17 cellular contexts compared by ENCODE assay signal in the genomic region with DNA sequence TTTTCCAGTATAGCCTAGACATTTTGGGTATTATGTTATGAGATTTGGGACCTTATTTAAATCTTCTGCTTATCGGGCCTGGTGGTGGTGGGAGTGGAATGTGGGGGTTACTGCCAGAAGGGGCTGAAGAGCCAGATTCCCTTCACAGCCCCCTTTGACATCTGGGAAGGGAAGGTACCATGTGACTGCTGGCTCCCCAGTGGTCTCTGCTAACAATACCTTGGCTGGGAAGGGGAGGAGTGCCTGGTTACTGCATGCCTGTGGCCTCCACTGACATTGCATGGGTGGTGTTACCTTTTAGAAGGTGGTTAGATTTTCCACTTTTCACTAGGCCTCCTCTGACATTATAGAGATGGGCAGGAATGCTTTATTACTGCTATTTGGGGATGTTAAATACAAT. TPM values are rescaled to one million over a fixed set of nuclear protein-coding genes. Genes with fewer than 3 reads are reported as not detected.
DNase-seq lines count a peak whose midpoint lies in the region; ATAC-seq and TF ChIP-seq lines count a peak whose summit lies in the region.
"Had no signal": no experiment of that assay in that cellular context is flagged by ENCODE, and none has a peak within 500 bp of the region (broad histone marks: within the 10 kb centered on the region; RNA-seq: fewer than 3 reads in every experiment).

No MANE protein-coding gene starts in this region.

- ATAC-seq in natural killer cell (no peak), GM21447 (IDR thresholded peaks at IDR 0.05; ENCODE audit: unreplicated experiment) (no peak)
- no peak for ATAC-seq in natural killer cell treated with Interleukin-12 subunit alpha and Interleukin-12 subunit beta and Interleukin-15 and Interleukin-18, amount 100 ng/mL, for 72 hours
- ATAC-seq: HepG2 had no signal

- H3K27ac Mint-ChIP-seq in natural killer cell: peak overlapping the region; percentile 52 to 63
- H3K27ac Mint-ChIP-seq in natural killer cell treated with Interleukin-12 subunit alpha and Interleukin-12 subunit beta and Interleukin-15 and Interleukin-18, amount 100 ng/mL, for 72 hours: peak overlapping the region in 1 of 2 donors; percentile 53
- H3K27ac Mint-ChIP-seq: H9 had no signal

- intact Hi-C loops in natural killer cell (cut with micrococcal nuclease): no loop called here

- H3K36me3 Mint-ChIP-seq in natural killer cell: peaks cover 10% of the 10 kb centered on the region
- H3K36me3 Mint-ChIP-seq in natural killer cell treated with Interleukin-12 subunit alpha and Interleukin-12 subunit beta and Interleukin-15 and Interleukin-18, amount 100 ng/mL, for 72 hours: peaks cover 31% of the 10 kb centered on the region

- no peak for TF ChIP-seq CTCF in natural killer cell (IDR thresholded peaks at IDR 0.05)

- DNase-seq in natural killer cell: no peak
- DNase-seq in natural killer cell treated with Interleukin-12 subunit alpha and Interleukin-12 subunit beta and Interleukin-15 and Interleukin-18, amount 100 ng/mL, for 72 hours (ENCODE audit: low spot score): no peak
- peak; percentile 4 for DNase-seq in astrocyte of the hippocampus (ENCODE audit: low read depth, low spot score)
- DNase-seq in iPS-NIHi7 (ENCODE audit: extremely low spot score): peak; percentile 30
- no peak for DNase-seq in NOMO-1 treated with DMSO at 0.1 percent for 48 hours (lab: John Stamatoyannopoulos, UW; ENCODE audit: unreplicated experiment)
- no peak for DNase-seq in stimulated activated CD4-positive, alpha-beta T cell treated with anti-CD3 and anti-CD28 coated beads, Interleukin-2, amount 100 ng/mL, for 24 hours
- DNase-seq: CD8-positive, alpha-beta memory T cell; H9; KBM-7; NCI-H1417; NCI-H187; NCI-H2227 treated with DMSO at 0.1 percent for 48 hours; NCI-H510A treated with DMSO at 0.1 percent for 48 hours; NCI-H774; SHP77 had no signal

- H3K4me3 Mint-ChIP-seq in natural killer cell: no peak overlapping the region
- H3K4me3 Mint-ChIP-seq in natural killer cell treated with Interleukin-12 subunit alpha and Interleukin-12 subunit beta and Interleukin-15 and Interleukin-18, amount 100 ng/mL, for 72 hours: no peak overlapping the region

- H3K9me3 Mint-ChIP-seq in natural killer cell: no peaks in the 10 kb centered on the region
- H3K9me3 Mint-ChIP-seq in natural killer cell treated with Interleukin-12 subunit alpha and Interleukin-12 subunit beta and Interleukin-15 and Interleukin-18, amount 100 ng/mL, for 72 hours: peaks cover 4% of the 10 kb centered on the region

- peaks cover 42 to 73% of the 10 kb centered on the region in 2 donors for H3K4me1 Mint-ChIP-seq in natural killer cell
- peaks cover 40 to 49% of the 10 kb centered on the region in 2 donors for H3K4me1 Mint-ChIP-seq in natural killer cell treated with Interleukin-12 subunit alpha and Interleukin-12 subunit beta and Interleukin-15 and Interleukin-18, amount 100 ng/mL, for 72 hours (ENCODE audit: low read depth in 2 of 2)

- no peaks in the 10 kb centered on the region for H3K27me3 Mint-ChIP-seq in natural killer cell (ENCODE audit: low read depth in 2 of 2)
- H3K27me3 Mint-ChIP-seq in natural killer cell treated with Interleukin-12 subunit alpha and Interleukin-12 subunit beta and Interleukin-15 and Interleukin-18, amount 100 ng/mL, for 72 hours: no peaks in the 10 kb centered on the region
- H3K27me3 Mint-ChIP-seq: CD8-positive, alpha-beta memory T cell had no signal

RNA-seq across cellular contexts. Expression of gene ATP9B, which starts 8.0 kb away (rescaled TPM):
- total RNA-seq in natural killer cell: 10 to 100 TPM; 66.0 to 78.9 (median 68.0) TPM
- total RNA-seq in natural killer cell treated with Interleukin-12 subunit alpha and Interleukin-12 subunit beta and Interleukin-15 and Interleukin-18, amount 100 ng/mL, for 72 hours: 10 to 100 TPM; 36.8 to 59.6 TPM

Comparison
In these comparisons a context has a peak if more than half of its experiments do, and no peak if none do; other contexts are left out.
1. DNase-seq: peak in astrocyte of the hippocampus (single experiment) and iPS-NIHi7 (single experiment); none in natural killer cell (single experiment), natural killer cell treated with Interleukin-12 subunit alpha and Interleukin-12 subunit beta and Interleukin-15 and Interleukin-18, amount 100 ng/mL, for 72 hours (single experiment), NOMO-1 treated with DMSO at 0.1 percent for 48 hours (single experiment) and stimulated activated CD4-positive, alpha-beta T cell treated with anti-CD3 and anti-CD28 coated beads, Interleukin-2, amount 100 ng/mL, for 24 hours (0 of 2).